In genomic region chr14:102209224-102209966, GRCh38 we compare ENCODE assay signal across 9 cellular contexts.
A peak's percentile ranks its signal among the peaks of the same experiment; 100 is the strongest.
DNase-seq lines count a peak whose midpoint lies in the region; ATAC-seq and TF ChIP-seq lines count a peak whose summit lies in the region.
"Had no signal": no experiment of that assay in that cellular context is flagged by ENCODE, and none has a peak within 500 bp of the region (broad histone marks: within the 10 kb centered on the region; RNA-seq: fewer than 3 reads in every experiment).

No MANE protein-coding gene starts in this region.

- H4K8ac ChIP-seq in H9 (replicated peaks; ENCODE audit: insufficient read length, low read depth, low read length), result no peak overlapping the region

- H3K14ac ChIP-seq in H9 (ENCODE audit: insufficient read depth, low read length), result no peak overlapping the region

- no peaks in the 10 kb centered on the region for H3K9me3 Mint-ChIP-seq in H9
- no peaks in the 10 kb centered on the region for H3K9me3 Mint-ChIP-seq in activated CD4-positive, alpha-beta T cell treated with anti-CD3 and anti-CD28 coated beads, Interleukin-2, amount 10 ng/mL, durations not matched to agents 7 days and 5 days
- no peaks in the 10 kb centered on the region for H3K9me3 Mint-ChIP-seq in effector memory CD8-positive, alpha-beta T cell
- H3K9me3 Mint-ChIP-seq: natural killer cell had no signal

- no peaks in the 10 kb centered on the region for H3K9me3 ChIP-seq in H9 (ENCODE audit: control insufficient read depth, low read depth, low read length)
- no peaks in the 10 kb centered on the region for H3K9me3 ChIP-seq in adrenal gland (replicated peaks in 1 of 3)
- no peaks in the 10 kb centered on the region for H3K9me3 ChIP-seq in sigmoid colon

- DNase-seq in H9 (no peak), adrenal gland (peak; percentile 58 to 92 (median 89)), hepatic stellate cell (ENCODE audit: low spot score) (peak; percentile 67), sigmoid colon (peak; percentile 60), GM19240 (ENCODE audit: insufficient read length, low spot score) (no peak)
- DNase-seq in activated CD4-positive, alpha-beta T cell treated with anti-CD3 and anti-CD28 coated beads, Interleukin-2, amount 10 ng/mL, durations not matched to agents 7 days and 5 days, result no peak
- DNase-seq in central memory CD4-positive, alpha-beta T cell, result no peak
- no peak for DNase-seq in effector memory CD8-positive, alpha-beta T cell
- DNase-seq: natural killer cell had no signal

- no CpG with 5 or more reads among the region's 19 CpGs for WGBS in H9 (ENCODE audit: extremely low coverage, insufficient read length, low lambda C conversion rate)
- 39 to 56% (median 46%) methylated on average over 18 to 19 of the region's 19 CpGs for WGBS in adrenal gland, 4 donors
- 87 to 90% methylated on average over 19 of the region's 19 CpGs for WGBS in sigmoid colon, 2 donors

- H3K4me3 Mint-ChIP-seq in H9, result no peak overlapping the region
- no peak overlapping the region for H3K4me3 Mint-ChIP-seq in activated CD4-positive, alpha-beta T cell treated with anti-CD3 and anti-CD28 coated beads, Interleukin-2, amount 10 ng/mL, durations not matched to agents 7 days and 5 days
- no peak overlapping the region for H3K4me3 Mint-ChIP-seq in effector memory CD8-positive, alpha-beta T cell
- H3K4me3 Mint-ChIP-seq: natural killer cell had no signal

- H3K4me2 ChIP-seq in H9 (ENCODE audit: insufficient read depth, insufficient read length, low read length), result no peak overlapping the region

- no peak overlapping the region for H4K5ac ChIP-seq in H9 (ENCODE audit: insufficient read length, low read depth, low read length)

- H2BK120ac ChIP-seq in H9 (ENCODE audit: low read depth, low read length, poor library complexity, severe bottlenecking), result no peak overlapping the region

- H3K27me3 Mint-ChIP-seq in H9 (ENCODE audit: low read depth), result no peaks in the 10 kb centered on the region
- no peaks in the 10 kb centered on the region for H3K27me3 Mint-ChIP-seq in activated CD4-positive, alpha-beta T cell treated with anti-CD3 and anti-CD28 coated beads, Interleukin-2, amount 10 ng/mL, durations not matched to agents 7 days and 5 days
- no peaks in the 10 kb centered on the region for H3K27me3 Mint-ChIP-seq in effector memory CD8-positive, alpha-beta T cell

- H2AK5ac ChIP-seq in H9 (ENCODE audit: insufficient read length, low read length), result no peak overlapping the region

- H2BK12ac ChIP-seq in H9 (ENCODE audit: insufficient read length, low read depth, low read length), result no peak overlapping the region

- H3K4me3 ChIP-seq in adrenal gland, result no peak overlapping the region
- no peak overlapping the region for H3K4me3 ChIP-seq in sigmoid colon

- H3K27ac ChIP-seq in H9 (ENCODE audit: insufficient read length, low read depth, low read length) (no peak overlapping the region), adrenal gland (peak overlapping the region in 3 of 5 donors; percentile 43 to 65 (median 62)), sigmoid colon (no peak overlapping the region)

- no peaks in the 10 kb centered on the region for H3K79me2 ChIP-seq in H9 (ENCODE audit: insufficient read depth, low read length)

- no peak overlapping the region for H2BK20ac ChIP-seq in H9 (ENCODE audit: low read depth, low read length, poor library complexity, severe bottlenecking)

- peaks cover 5 to 24% of the 10 kb centered on the region in 2 experiments; a peak in 3 of 4 replicates for H3K4me1 Mint-ChIP-seq in H9
- peaks cover 5% of the 10 kb centered on the region for H3K4me1 Mint-ChIP-seq in activated CD4-positive, alpha-beta T cell treated with anti-CD3 and anti-CD28 coated beads, Interleukin-2, amount 10 ng/mL, durations not matched to agents 7 days and 5 days
- H3K4me1 Mint-ChIP-seq in effector memory CD8-positive, alpha-beta T cell (ENCODE audit: low read depth in 2 of 2), result peaks cover 9 to 11% of the 10 kb centered on the region in 2 donors

- TF ChIP-seq POLR2A in adrenal gland (IDR thresholded peaks at IDR 0.05) (peak in 1 of 2 donors; percentile 10), sigmoid colon (IDR thresholded peaks at IDR 0.05) (no peak)

- no peaks in the 10 kb centered on the region for H3K79me1 ChIP-seq in H9 (ENCODE audit: insufficient read depth, low read depth, low read length, poor library complexity, severe bottlenecking)

- CTCF ChIA-PET in activated CD4-positive, alpha-beta T cell treated with anti-CD3 and anti-CD28 coated beads, Interleukin-2, amount 10 ng/mL, durations not matched to agents 7 days and 5 days (lab: Charles Lee), result no interaction called here

- H3K36me3 ChIP-seq in adrenal gland (replicated peaks in 1 of 2) (peaks cover 0 to 27% of the 10 kb centered on the region in 2 donors), sigmoid colon (peaks cover 0 to 50% (median 15%) of the 10 kb centered on the region in 4 donors)

- H3K23me2 ChIP-seq in H9 (ENCODE audit: insufficient read length, low read depth, low read length, poor library complexity, severe bottlenecking), result no peaks in the 10 kb centered on the region

- H3T11ph ChIP-seq in H9 (ENCODE audit: low read length), result no peak overlapping the region

- ATAC-seq in effector memory CD8-positive, alpha-beta T cell (replicated peaks), result no peak
- ATAC-seq: natural killer cell had no signal

- H3K18ac ChIP-seq in H9 (ENCODE audit: insufficient read length, low read depth, low read length), result no peak overlapping the region

- H2AFZ ChIP-seq in H9 (ENCODE audit: low read length), result no peak overlapping the region

- no peak overlapping the region for H4K91ac ChIP-seq in H9 (ENCODE audit: insufficient read length, low read depth, low read length)

- no peak overlapping the region for H3K23ac ChIP-seq in H9 (ENCODE audit: insufficient read length, low read depth, low read length)

- TF ChIP-seq CTCF in H9 (conservative IDR thresholded peaks at IDR 0.05), result peak; percentile 46; the same call in 2 of the 3 replicates
- TF ChIP-seq CTCF in adrenal gland (IDR thresholded peaks at IDR 0.05), result peak; percentile 15 to 79 (median 72)
- TF ChIP-seq CTCF in sigmoid colon (IDR thresholded peaks at IDR 0.05), result peak in 1 of 4 experiments; percentile 13

- no peak overlapping the region for H3K56ac ChIP-seq in H9 (ENCODE audit: insufficient read length, low read depth, low read length)

- H3K27me3 ChIP-seq in H9 (ENCODE audit: insufficient read depth, low read length), result no peaks in the 10 kb centered on the region
- no peaks in the 10 kb centered on the region for H3K27me3 ChIP-seq in adrenal gland
- H3K27me3 ChIP-seq in sigmoid colon, result no peaks in the 10 kb centered on the region

- POLR2A ChIA-PET in activated CD4-positive, alpha-beta T cell treated with anti-CD3 and anti-CD28 coated beads, Interleukin-2, amount 10 ng/mL, durations not matched to agents 7 days and 5 days (lab: Charles Lee), result no interaction called here

- no peak overlapping the region for H3K4ac ChIP-seq in H9 (ENCODE audit: low read depth, low read length)

- H3K27ac Mint-ChIP-seq in H9, result peak overlapping the region in 2 of 3 experiments; percentile 65 to 82; a peak in 3 of 7 replicates
- H3K27ac Mint-ChIP-seq in activated CD4-positive, alpha-beta T cell treated with anti-CD3 and anti-CD28 coated beads, Interleukin-2, amount 10 ng/mL, durations not matched to agents 7 days and 5 days, result no peak overlapping the region
- H3K27ac Mint-ChIP-seq in effector memory CD8-positive, alpha-beta T cell, result no peak overlapping the region

- H2BK5ac ChIP-seq in H9 (ENCODE audit: insufficient read length, low read length), result no peak overlapping the region

- no peak overlapping the region for H3K9ac ChIP-seq in H9 (ENCODE audit: extremely low read depth, insufficient read length, low read length)

- no peak for TF ChIP-seq EP300 in sigmoid colon (IDR thresholded peaks at IDR 0.05)

- H2BK15ac ChIP-seq in H9 (ENCODE audit: low read depth, low read length), result no peak overlapping the region

- intact Hi-C loops in adrenal gland (cut with DNase I) (loop anchor here (5.0 to 10.0 kb wide), 2 partner anchors 55 to 57 kb away; no protein-coding TSS in a partner anchor), sigmoid colon (cut with DNase I) (no loop called here)

- H4K20me1 ChIP-seq in H9 (ENCODE audit: control insufficient read depth, insufficient read depth, insufficient read length), result no peaks in the 10 kb centered on the region

- H3K4me1 ChIP-seq in H9 (ENCODE audit: insufficient read depth, low read length) (no peaks in the 10 kb centered on the region), adrenal gland (replicated peaks in 1 of 2) (peaks cover 12 to 33% of the 10 kb centered on the region in 2 donors), sigmoid colon (peaks cover 0 to 7% (median 4%) of the 10 kb centered on the region in 4 donors)

- peaks cover 5 to 29% (median 23%) of the 10 kb centered on the region in 3 experiments; a peak in 6 of 7 replicates for H3K36me3 Mint-ChIP-seq in H9 (ENCODE audit: insufficient read depth in 1 of 3, low read depth in 3 of 3)
- peaks cover 14% of the 10 kb centered on the region for H3K36me3 Mint-ChIP-seq in activated CD4-positive, alpha-beta T cell treated with anti-CD3 and anti-CD28 coated beads, Interleukin-2, amount 10 ng/mL, durations not matched to agents 7 days and 5 days (ENCODE audit: low read depth)
- H3K36me3 Mint-ChIP-seq in effector memory CD8-positive, alpha-beta T cell (ENCODE audit: insufficient read depth), result peaks cover 48% of the 10 kb centered on the region

Comparison
In these comparisons a context has a peak if more than half of its experiments do, and no peak if none do; other contexts are left out.
1. DNase-seq: peak in adrenal gland (7 of 7), hepatic stellate cell (single experiment) and sigmoid colon (single experiment); none in H9 (single experiment), activated CD4-positive, alpha-beta T cell treated with anti-CD3 and anti-CD28 coated beads, Interleukin-2, amount 10 ng/mL, durations not matched to agents 7 days and 5 days (single experiment), central memory CD4-positive, alpha-beta T cell (single experiment), effector memory CD8-positive, alpha-beta T cell (0 of 3) and GM19240 (single experiment).
2. H3K27ac ChIP-seq: peak in adrenal gland (3 of 5); none in H9 (single experiment) and sigmoid colon (0 of 4).
3. H3K27ac Mint-ChIP-seq: peak in H9 (2 of 3); none in activated CD4-positive, alpha-beta T cell treated with anti-CD3 and anti-CD28 coated beads, Interleukin-2, amount 10 ng/mL, durations not matched to agents 7 days and 5 days (single experiment) and effector memory CD8-positive, alpha-beta T cell (0 of 2).